8 cellular contexts compared by ENCODE assay signal in the genomic region with DNA sequence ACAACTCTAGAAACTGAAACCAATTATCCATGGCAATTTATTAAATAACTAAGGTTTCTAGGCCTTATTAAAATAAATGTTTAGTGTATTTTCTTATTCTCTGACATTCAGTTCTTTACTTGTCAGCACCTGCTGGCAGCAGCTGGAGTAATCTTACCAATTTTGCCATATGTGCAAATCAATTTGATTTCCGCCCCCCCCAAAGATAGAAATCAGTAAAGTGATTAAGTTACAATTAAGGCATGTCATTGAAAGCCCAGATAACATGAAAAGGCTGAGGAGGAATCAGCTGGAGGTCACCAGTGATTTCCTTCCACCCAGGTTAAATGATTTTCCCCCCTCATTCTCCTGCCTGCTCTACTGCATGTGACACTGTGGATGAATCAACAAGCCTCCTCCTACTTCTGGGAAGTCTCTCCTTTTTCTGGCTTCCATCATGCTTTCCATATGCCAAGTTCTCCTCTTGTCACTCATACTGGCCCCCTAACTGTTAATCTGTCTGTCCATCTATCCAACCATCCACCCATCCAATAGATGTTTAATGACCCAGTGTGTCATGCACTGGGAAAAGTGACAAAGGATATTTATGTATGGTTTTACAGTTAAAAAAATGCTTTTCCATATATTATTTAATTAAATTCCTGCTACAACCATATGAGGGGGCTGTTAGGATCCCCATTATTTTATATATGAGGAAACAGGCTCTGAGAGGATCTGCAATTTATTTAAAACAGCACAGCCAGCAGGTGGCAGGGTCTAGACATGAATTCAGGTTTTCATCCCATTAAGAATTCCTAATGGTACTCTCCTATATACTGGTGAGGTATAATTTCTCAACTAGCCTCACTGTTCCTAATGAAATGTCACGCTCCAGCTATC.
DNase-seq lines count a peak whose midpoint lies in the region; ATAC-seq, FAIRE-seq and TF ChIP-seq lines count a peak whose summit lies in the region.

No MANE protein-coding gene starts in this region.

- BruUV-seq in HepG2 (replicated peaks; lab: Mats Ljungman, UMichigan): no TSS peak

- H3K4me1 ChIP-seq in CD8-positive, alpha-beta T cell (ENCODE audit: insufficient read depth, low read length): peaks cover 30% of the 10 kb centered on the region
- H3K4me1 ChIP-seq in OCI-LY1 (ENCODE audit: insufficient read depth, low read length, severe bottlenecking): no peaks in the 10 kb centered on the region
- no peaks in the 10 kb centered on the region for H3K4me1 ChIP-seq in HepG2 (ENCODE audit: insufficient read depth, low read length)
- no peaks in the 10 kb centered on the region for H3K4me1 ChIP-seq in upper lobe of left lung

- no peak overlapping the region for H3K9ac ChIP-seq in OCI-LY1 (ENCODE audit: low read length)
- H3K9ac ChIP-seq in HepG2 (ENCODE audit: insufficient read depth, low read depth, low read length): no peak overlapping the region

- peak; percentile 30 for TF ChIP-seq CTCF in CD8-positive, alpha-beta T cell (IDR thresholded peaks at IDR 0.05)
- TF ChIP-seq CTCF in HFF-Myc (IDR thresholded peaks at IDR 0.05; ENCODE audit: low read depth, low read length, missing control alignments): peak; percentile 53
- TF ChIP-seq CTCF in OCI-LY1 (IDR thresholded peaks at IDR 0.05; ENCODE audit: low read length): peak; percentile 67
- peak; percentile 63 for TF ChIP-seq CTCF in HepG2 (CRISPR knock-in tag; IDR thresholded peaks at IDR 0.05)
- TF ChIP-seq CTCF in upper lobe of left lung (IDR thresholded peaks at IDR 0.05): peak; percentile 30 to 61 (median 48)

- CTCF ChIA-PET in CD8-positive, alpha-beta T cell (lab: Charles Lee): interaction anchor here (0.6 to 12.8 kb wide), 57 partner anchors 8 to 416 kb away, joined by 3 to 162 read pairs (median 5); no protein-coding TSS in a partner anchor
- CTCF ChIA-PET in HepG2 (lab: Yijun Ruan, JAX; ENCODE audit: low intra/inter-chr PET ratio, low total read pairs): interaction anchor here (0.7 to 3.7 kb wide), 2 partner anchors 116 to 282 kb away, joined by 3 to 29 read pairs; partner anchors contain the start of gene ATXN7L1

- peak; percentile 25 for ATAC-seq in CD8-positive, alpha-beta T cell
- peak; percentile 20 for ATAC-seq in central memory CD8-positive, alpha-beta T cell (replicated peaks; ENCODE audit: extremely low read depth, poor library complexity, severe bottlenecking)
- peak; percentile 73 for ATAC-seq in HepG2
- ATAC-seq in upper lobe of left lung (ENCODE audit: low FRiP score in 2 of 2): peak; percentile 62 to 72
- ATAC-seq in HG03196 (IDR thresholded peaks at IDR 0.05; ENCODE audit: unreplicated experiment): no peak
- no peak for ATAC-seq in GM19463 (IDR thresholded peaks at IDR 0.05; ENCODE audit: unreplicated experiment)

- no peaks in the 10 kb centered on the region for H3K27me3 ChIP-seq in CD8-positive, alpha-beta T cell (ENCODE audit: insufficient read depth, low read length)
- H3K27me3 ChIP-seq in OCI-LY1 (ENCODE audit: insufficient read depth, low read length) (no peaks in the 10 kb centered on the region), HepG2 (ENCODE audit: control insufficient read depth in 1 of 2, insufficient read depth in 2 of 2, low read length in 2 of 2) (no peaks in the 10 kb centered on the region), upper lobe of left lung (no peaks in the 10 kb centered on the region)

- H3K9me3 Mint-ChIP-seq in CD8-positive, alpha-beta T cell: no peaks in the 10 kb centered on the region
- H3K9me3 Mint-ChIP-seq in central memory CD8-positive, alpha-beta T cell: no peaks in the 10 kb centered on the region

- POLR2A ChIA-PET in CD8-positive, alpha-beta T cell (lab: Charles Lee): interaction anchor here (0.5 to 1.9 kb wide), 11 partner anchors 9 to 285 kb away, joined by 3 to 9 read pairs (median 4); no protein-coding TSS in a partner anchor
- POLR2A ChIA-PET in HepG2 (lab: Yijun Ruan, JAX): no interaction called here

- H3K27me3 Mint-ChIP-seq in CD8-positive, alpha-beta T cell (ENCODE audit: low read depth): no peaks in the 10 kb centered on the region
- no peaks in the 10 kb centered on the region for H3K27me3 Mint-ChIP-seq in central memory CD8-positive, alpha-beta T cell

- 82% methylated on average over 2 of the region's 2 CpGs for WGBS in HepG2 (ENCODE audit: low lambda C conversion rate)
- WGBS in upper lobe of left lung, 2 donors: 80 to 84% methylated on average over 2 of the region's 2 CpGs

- no peak overlapping the region for H3K4me3 Mint-ChIP-seq in CD8-positive, alpha-beta T cell
- H3K4me3 Mint-ChIP-seq in central memory CD8-positive, alpha-beta T cell: peak overlapping the region; percentile 36

- no peaks in the 10 kb centered on the region for H4K20me1 ChIP-seq in OCI-LY1 (ENCODE audit: insufficient read depth, low read length)
- H4K20me1 ChIP-seq in HepG2 (ENCODE audit: insufficient read depth, low read length): no peaks in the 10 kb centered on the region

- DNase-seq in CD8-positive, alpha-beta T cell: peak in 2 of 7 experiments; percentile 23 to 31
- peak; percentile 59 for DNase-seq in HFF-Myc (ENCODE audit: extremely low read depth, low read depth)
- no peak for DNase-seq in central memory CD8-positive, alpha-beta T cell (ENCODE audit: low spot score in 2 of 2)
- peak; percentile 41 for DNase-seq in HepG2 (ENCODE audit: low spot score)
- DNase-seq in upper lobe of left lung: peak in 1 of 2 donors; percentile 28

- TF ChIP-seq POLR2A in HepG2 (IDR thresholded peaks at IDR 0.05; ENCODE audit: insufficient read depth in 1 of 2, low read depth in 2 of 2, low read length in 2 of 2): no peak
- TF ChIP-seq POLR2A in upper lobe of left lung (IDR thresholded peaks at IDR 0.05): no peak

- no peak overlapping the region for H3K4me3 ChIP-seq in CD8-positive, alpha-beta T cell (ENCODE audit: low read depth, low read length)
- H3K4me3 ChIP-seq in HFF-Myc (replicated peaks; ENCODE audit: low read depth, low read length) (no peak overlapping the region), OCI-LY1 (ENCODE audit: low read depth, low read length, poor library complexity, severe bottlenecking) (no peak overlapping the region), HepG2 (replicated peaks in 1 of 3; ENCODE audit: insufficient read depth in 1 of 3, low read depth in 2 of 3, low read length in 3 of 3) (no peak overlapping the region), upper lobe of left lung (no peak overlapping the region)

- TF ChIP-seq RAD21 in HepG2 (CRISPR knock-in tag; IDR thresholded peaks at IDR 0.05): peak; percentile 62; the same call in 1 of the 2 replicates

- H3K9me2 ChIP-seq in OCI-LY1 (ENCODE audit: low read depth, low read length): no peaks in the 10 kb centered on the region

- in situ Hi-C loops in HepG2 (cut with HindIII; ENCODE audit: extremely low pct_ligation_motif_present, low pct_unique_long_range_greater_than_20kb): loop anchor here (5.0 to 10.0 kb wide), 3 partner anchors 117 to 282 kb away; partner anchors contain the start of gene ATXN7L1

- H3K4me2 ChIP-seq in OCI-LY1 (ENCODE audit: low read length): no peak overlapping the region
- H3K4me2 ChIP-seq in HepG2 (ENCODE audit: low read depth, low read length): no peak overlapping the region

- intact Hi-C loops in CD8-positive, alpha-beta T cell (cut with DNase I, micrococcal nuclease): loop anchor here (1.0 to 5.0 kb wide), 11 partner anchors 47 to 392 kb away; partner anchors contain the start of gene ATXN7L1 (in 2 of the 2)
- intact Hi-C loops in HepG2 (cut with micrococcal nuclease; ENCODE audit: unreplicated experiment): loop anchor here (1.0 to 10.0 kb wide), 5 partner anchors 107 to 395 kb away; no protein-coding TSS in a partner anchor

- H3K36me3 ChIP-seq in CD8-positive, alpha-beta T cell (ENCODE audit: insufficient read depth, low read length): no peaks in the 10 kb centered on the region
- no peaks in the 10 kb centered on the region for H3K36me3 ChIP-seq in OCI-LY1 (ENCODE audit: insufficient read depth, low read length)
- no peaks in the 10 kb centered on the region for H3K36me3 ChIP-seq in HepG2 (replicated peaks in 1 of 2; ENCODE audit: control insufficient read depth in 1 of 2, insufficient read depth in 2 of 2, low read length in 2 of 2)
- no peaks in the 10 kb centered on the region for H3K36me3 ChIP-seq in upper lobe of left lung

- H2AFZ ChIP-seq in OCI-LY1 (ENCODE audit: low read length) (no peak overlapping the region), HepG2 (ENCODE audit: low read length) (no peak overlapping the region)

- TF ChIP-seq EP300 in HepG2 (IDR thresholded peaks at IDR 0.05; ENCODE audit: low read depth in 2 of 2, low read length in 2 of 2): no peak
- no peak for TF ChIP-seq EP300 in HepG2 (CRISPR knock-in tag; IDR thresholded peaks at IDR 0.05; ENCODE audit: borderline replicate concordance)
- TF ChIP-seq EP300 in upper lobe of left lung (IDR thresholded peaks at IDR 0.05): no peak

- no peaks in the 10 kb centered on the region for H3K9me3 ChIP-seq in CD8-positive, alpha-beta T cell (ENCODE audit: low read length)
- H3K9me3 ChIP-seq in OCI-LY1 (ENCODE audit: low read length): no peaks in the 10 kb centered on the region
- no peaks in the 10 kb centered on the region for H3K9me3 ChIP-seq in HepG2 (ENCODE audit: low read length)
- H3K9me3 ChIP-seq in upper lobe of left lung: no peaks in the 10 kb centered on the region

- no peak overlapping the region for H3K27ac ChIP-seq in CD8-positive, alpha-beta T cell (ENCODE audit: low read depth, low read length)
- no peak overlapping the region for H3K27ac ChIP-seq in OCI-LY1 (ENCODE audit: low read depth, low read length, poor library complexity, severe bottlenecking)
- no peak overlapping the region for H3K27ac ChIP-seq in HepG2 (ENCODE audit: extremely low read length, insufficient read depth, low read length)
- H3K27ac ChIP-seq in upper lobe of left lung: no peak overlapping the region

- H3K4me1 Mint-ChIP-seq in CD8-positive, alpha-beta T cell (ENCODE audit: low read depth): peaks cover 43% of the 10 kb centered on the region
- H3K4me1 Mint-ChIP-seq in central memory CD8-positive, alpha-beta T cell: peaks cover 44% of the 10 kb centered on the region

- peaks cover 2% of the 10 kb centered on the region for H3K36me3 Mint-ChIP-seq in CD8-positive, alpha-beta T cell
- H3K36me3 Mint-ChIP-seq in central memory CD8-positive, alpha-beta T cell (ENCODE audit: insufficient read depth): peaks cover 4% of the 10 kb centered on the region

- peak; percentile 44 for FAIRE-seq in HepG2 (lab: Jason Lieb, UNC)

- H3F3A ChIP-seq in OCI-LY1 (ENCODE audit: insufficient read depth, low read length): no peaks in the 10 kb centered on the region

- H3K27ac Mint-ChIP-seq in CD8-positive, alpha-beta T cell: peak overlapping the region; percentile 70
- peak overlapping the region; percentile 55 for H3K27ac Mint-ChIP-seq in central memory CD8-positive, alpha-beta T cell (ENCODE audit: low read depth)

- no peaks in the 10 kb centered on the region for H3K79me2 ChIP-seq in OCI-LY1 (ENCODE audit: insufficient read depth, low read length)
- H3K79me2 ChIP-seq in HepG2 (ENCODE audit: insufficient read depth, low read length): no peaks in the 10 kb centered on the region

TF ChIP-seq in HepG2, 621 proteins besides CTCF, POLR2A, EP300 and RAD21 (continues in another document):
- TF ChIP-seq STAG1 (CRISPR knock-in tag; IDR thresholded peaks at IDR 0.05): peak; percentile 75

Comparison
In these comparisons a context has a peak if more than half of its experiments do, and no peak if none do; other contexts are left out.
1. ATAC-seq: peak in CD8-positive, alpha-beta T cell (single experiment), central memory CD8-positive, alpha-beta T cell (single experiment), HepG2 (single experiment) and upper lobe of left lung (2 of 2); none in HG03196 (single experiment) and GM19463 (single experiment).
2. DNase-seq: peak in HFF-Myc (single experiment) and HepG2 (single experiment); none in central memory CD8-positive, alpha-beta T cell (0 of 2).
3. Peak in every context shown above with its lines, with median percentiles within 50 percentile points of each other: CTCF ChIP-seq.